Comparison of ENCODE assay signal across 18 cellular contexts in the genomic region with DNA sequence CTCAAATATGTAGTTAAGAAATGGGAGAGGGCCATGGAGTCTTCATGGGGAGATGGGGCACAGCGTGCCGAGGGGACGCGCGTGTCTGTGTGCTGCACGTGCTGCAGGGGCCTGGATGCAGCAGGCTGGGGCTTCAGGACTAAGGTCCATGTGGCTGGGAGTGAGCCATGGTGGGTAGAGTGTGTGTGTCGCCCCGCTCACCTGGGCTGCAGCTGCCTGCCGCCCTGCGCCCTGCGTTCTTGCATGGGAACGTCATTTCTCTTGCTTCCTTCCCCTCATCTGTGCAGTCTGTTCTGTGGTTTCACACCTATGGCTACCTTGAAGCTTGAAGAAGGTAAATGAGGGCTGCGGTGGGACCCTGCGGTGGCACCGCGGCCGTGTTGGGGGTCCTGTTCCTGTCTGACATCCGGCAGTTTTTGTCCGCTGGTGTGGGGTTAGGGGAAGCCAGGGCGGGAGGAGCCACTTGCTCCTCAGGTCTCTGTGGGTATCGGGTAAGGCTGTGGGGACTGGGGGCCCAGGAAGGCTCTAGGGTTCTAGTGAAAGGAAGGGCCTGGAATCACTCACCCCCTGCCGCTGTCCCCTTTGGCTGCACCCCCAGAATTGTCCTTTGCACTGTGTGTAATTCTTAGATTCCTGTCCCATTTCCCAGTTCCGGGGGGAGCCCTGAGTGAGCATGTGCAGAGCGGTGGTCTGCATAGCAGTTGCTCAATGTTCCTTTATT. TPM values are rescaled to one million over a fixed set of nuclear protein-coding genes. Genes with fewer than 3 reads are reported as not detected.
DNase-seq lines count a peak whose midpoint lies in the region; ATAC-seq, FAIRE-seq and TF ChIP-seq lines count a peak whose summit lies in the region.
"Had no signal": no experiment of that assay in that cellular context is flagged by ENCODE, and none has a peak within 500 bp of the region (broad histone marks: within the 10 kb centered on the region; RNA-seq: fewer than 3 reads in every experiment).

No MANE protein-coding gene starts in this region.

- no peaks in the 10 kb centered on the region for H3K36me3 ChIP-seq in H7 (replicated peaks; ENCODE audit: control insufficient read depth, insufficient read depth, low read length)
- no peaks in the 10 kb centered on the region for H3K36me3 ChIP-seq in H1 (ENCODE audit: control insufficient read depth in 2 of 4, insufficient read depth in 4 of 4, low read length in 3 of 4)
- H3K36me3 ChIP-seq: BLaER1 treated with 17β-estradiol and CSF1 and Interleukin-3, amounts not matched to agents 10 nM and 100 nM; gastrocnemius medialis; neutrophil; right lobe of liver had no signal

- no peak for TF ChIP-seq CTCF in H1 (IDR thresholded peaks at IDR 0.05; ENCODE audit: control extremely low read depth in 1 of 3, insufficient read depth in 1 of 3, low read depth in 1 of 3, low read length in 3 of 3)

- no peak overlapping the region for H2AFZ ChIP-seq in H1 (ENCODE audit: low read length)

- H3K27me3 Mint-ChIP-seq in T-helper 17 cell = peaks cover 16% of the 10 kb centered on the region

- peaks cover 0 to 14% (median 9%) of the 10 kb centered on the region in 4 experiments; a peak in 5 of 7 replicates for H3K4me1 ChIP-seq in H1 (replicated peaks in 1 of 4; ENCODE audit: control insufficient read depth in 3 of 4, insufficient read depth in 4 of 4, low read length in 3 of 4)
- H3K4me1 ChIP-seq: gastrocnemius medialis, right lobe of liver had no signal

- no peaks in the 10 kb centered on the region for H3K79me2 ChIP-seq in H1 (ENCODE audit: control insufficient read depth in 1 of 2, insufficient read depth in 2 of 2, low read length in 2 of 2)

- H2BK120ac ChIP-seq in H1 (replicated peaks; ENCODE audit: low read depth, low read length) = no peak overlapping the region

- no peaks in the 10 kb centered on the region for H3K79me1 ChIP-seq in H1 (ENCODE audit: low read depth, low read length)

- H4K91ac ChIP-seq in H1 (replicated peaks; ENCODE audit: insufficient read length, low read length) = peak overlapping the region; percentile 76

- H3K14ac ChIP-seq in H1 (ENCODE audit: insufficient read length) = no peak overlapping the region

- WGBS in H1 (ENCODE audit: extremely low coverage in 1 of 2, insufficient coverage in 1 of 2, insufficient read length in 1 of 2, insufficient replicate concordance in 2 of 2, low coverage in 1 of 2, low lambda C conversion rate in 2 of 2, missing lambda C conversion rate in 1 of 2), 2 experiments = 94% methylated on average over 24 of the region's 24 CpGs; no CpG with 5 or more reads in 1 of the 2 experiments

- no peak overlapping the region for H4K8ac ChIP-seq in H1 (ENCODE audit: extremely low read depth, insufficient read depth, low read length)

- no peaks in the 10 kb centered on the region for H3K23me2 ChIP-seq in H1 (ENCODE audit: low read depth, low read length)

- no peak overlapping the region for H3K23ac ChIP-seq in H1 (ENCODE audit: insufficient read length)

- H3K27me3 ChIP-seq in H7 (ENCODE audit: control insufficient read depth, insufficient read depth, low read length) (no peaks in the 10 kb centered on the region), H1 (replicated peaks in 1 of 4; ENCODE audit: control insufficient read depth in 3 of 4, extremely low read depth in 1 of 4, insufficient read depth in 3 of 4, low read length in 3 of 4) (no peaks in the 10 kb centered on the region; a peak in 2 of 7 replicates)
- H3K27me3 ChIP-seq: gastrocnemius medialis, neutrophil, right lobe of liver had no signal

- H2BK5ac ChIP-seq in H1 (ENCODE audit: low read depth, low read length) = no peak overlapping the region

- H3K18ac ChIP-seq in H1 (ENCODE audit: extremely low read depth, low read length) = no peak overlapping the region; the same call in 1 of the 2 replicates

- H3K9me3 ChIP-seq in T-helper 17 cell (ENCODE audit: control insufficient read depth, low read length, poor library complexity, severe bottlenecking) (no peaks in the 10 kb centered on the region), H1 (ENCODE audit: insufficient read depth in 2 of 2, low read depth in 1 of 2, low read length in 1 of 2) (no peaks in the 10 kb centered on the region)
- H3K9me3 ChIP-seq: BLaER1 treated with 17β-estradiol and CSF1 and Interleukin-3, amounts not matched to agents 10 nM and 100 nM; gastrocnemius medialis; neutrophil; right lobe of liver had no signal

- H3K56ac ChIP-seq in H1 (replicated peaks; ENCODE audit: insufficient read length, low read depth, low read length) = no peak overlapping the region

- no peak overlapping the region for H3K4me3 Mint-ChIP-seq in T-helper 17 cell
- H3K4me3 Mint-ChIP-seq: stimulated activated memory B cell treated with anti-CD40 and anti-IgM and Interleukin-4, amounts not matched to agents 10 μg/mL and 1 μg/mL and 100 μg/mL, for 72 hours had no signal

- H2BK12ac ChIP-seq in H1 (ENCODE audit: low read depth, low read length) = peak overlapping the region; percentile 43; the same call in 1 of the 2 replicates

- DNase-seq in H7 (peak; percentile 48), T-helper 17 cell (peak in 1 of 3 donors; percentile 8), H1 (ENCODE audit: low read depth in 1 of 2, low spot score in 2 of 2) (no peak), GM19239 (ENCODE audit: insufficient read length, low spot score) (no peak)
- peak; percentile 37 for DNase-seq in stimulated activated CD8-positive, alpha-beta memory T cell treated with anti-CD3 and anti-CD28 coated beads, Interleukin-4, amount 100 ng/mL, for 48 hours
- DNase-seq: DMS79 treated with DMSO at 0.1 percent for 48 hours; gastrocnemius medialis; HCEC 1CT; NCI-H1417 treated with DMSO at 0.1 percent for 48 hours; NCI-H345; stimulated activated CD4-positive, alpha-beta T cell treated with anti-CD3 and anti-CD28 coated beads, Interleukin-4, amount 100 ng/mL, for 24 hours had no signal

- POLR2A ChIA-PET in H1 (lab: Charles Lee; ENCODE audit: partially characterized antibody) = interaction anchor here (1.0 to 1.3 kb wide), 2 partner anchors 18 to 44 kb away, joined by 3 to 4 read pairs; no protein-coding TSS in a partner anchor

- no peak overlapping the region for H3K4me2 ChIP-seq in H1 (ENCODE audit: insufficient read depth in 1 of 2, low read depth in 2 of 2, low read length in 2 of 2)
- H3K4me2 ChIP-seq: KMS-11 had no signal

- no peak for TF ChIP-seq EP300 in H1 (IDR thresholded peaks at IDR 0.05; ENCODE audit: borderline replicate concordance in 1 of 2, low read depth in 2 of 2, low read length in 2 of 2)

- no peak overlapping the region for H4K5ac ChIP-seq in H1 (ENCODE audit: insufficient read length, low read depth, low read length)

- 0 out of 2 replicates have a peak overlapping the region, but pooled peaks have one; percentile 46 for H2BK15ac ChIP-seq in H1 (ENCODE audit: low read length)

- no peaks in the 10 kb centered on the region for H4K20me1 ChIP-seq in H1 (replicated peaks in 1 of 2; ENCODE audit: control insufficient read depth in 1 of 2, insufficient read depth in 2 of 2, low read length in 2 of 2)
- H4K20me1 ChIP-seq: BLaER1 treated with 17β-estradiol and CSF1 and Interleukin-3, amounts not matched to agents 10 nM and 100 nM had no signal

- TF ChIP-seq POLR2A in H1 (IDR thresholded peaks at IDR 0.05; ENCODE audit: control extremely low read depth in 1 of 2, low read depth in 2 of 2, low read length in 2 of 2) = no peak

- H3K9ac ChIP-seq in H1 (replicated peaks in 1 of 4; ENCODE audit: extremely low read depth in 1 of 4, low read depth in 3 of 4, low read length in 3 of 4) = no peak overlapping the region
- H3K9ac ChIP-seq: BLaER1 treated with 17β-estradiol and CSF1 and Interleukin-3, amounts not matched to agents 10 nM and 100 nM; KMS-11 had no signal

- peaks cover 4% of the 10 kb centered on the region for H3K4me1 Mint-ChIP-seq in T-helper 17 cell
- H3K4me1 Mint-ChIP-seq: stimulated activated memory B cell treated with anti-CD40 and anti-IgM and Interleukin-4, amounts not matched to agents 10 μg/mL and 1 μg/mL and 100 μg/mL, for 72 hours had no signal

- no peak overlapping the region for H2AK5ac ChIP-seq in H1 (ENCODE audit: low read depth, low read length)

- CTCF ChIA-PET in H1 (lab: Charles Lee; ENCODE audit: partially characterized antibody) = interaction anchor here (0.9 to 1.9 kb wide), 8 partner anchors 8 to 113 kb away, joined by 3 to 5 read pairs (median 4); no protein-coding TSS in a partner anchor

- no peak for FAIRE-seq in H1 (lab: Jason Lieb, UNC)
- FAIRE-seq in GM19239 (lab: Jason Lieb, UNC) = no peak

- no peak overlapping the region for H3K27ac ChIP-seq in H1 (ENCODE audit: low read depth, low read length)
- H3K27ac ChIP-seq: BLaER1 treated with 17β-estradiol and CSF1 and Interleukin-3, amounts not matched to agents 10 nM and 100 nM; gastrocnemius medialis; KMS-11; neutrophil; right lobe of liver had no signal

- H3K4me3 ChIP-seq in H7 (ENCODE audit: insufficient read depth, low read depth, low read length) (no peak overlapping the region), H1 (ENCODE audit: extremely low read depth in 1 of 4, insufficient read depth in 2 of 4, low read depth in 3 of 4, low read length in 4 of 4) (no peak overlapping the region)
- H3K4me3 ChIP-seq: BLaER1 treated with 17β-estradiol and CSF1 and Interleukin-3, amounts not matched to agents 10 nM and 100 nM; gastrocnemius medialis; right lobe of liver had no signal

- H3K4ac ChIP-seq in H1 (replicated peaks; ENCODE audit: insufficient read length, low read depth, low read length) = no peak overlapping the region

- TF ChIP-seq RAD21 in H1 (IDR thresholded peaks at IDR 0.05 in 1 of 2, conservative IDR thresholded peaks at IDR 0.05 in 1 of 2; ENCODE audit: low read depth in 2 of 2, low read length in 2 of 2) = no peak

- no peak overlapping the region for H2BK20ac ChIP-seq in H1 (ENCODE audit: low read length)

- peak; percentile 20 for ATAC-seq in T-helper 17 cell
- no peak for ATAC-seq in HG02852 (IDR thresholded peaks at IDR 0.05; ENCODE audit: unreplicated experiment)
- ATAC-seq in HG02885 (IDR thresholded peaks at IDR 0.05; ENCODE audit: poor library complexity, unreplicated experiment) = no peak
- ATAC-seq: gastrocnemius medialis; stimulated activated memory B cell treated with anti-CD40 and anti-IgM and Interleukin-4, amounts not matched to agents 10 μg/mL and 1 μg/mL and 100 μg/mL, for 72 hours had no signal

- H3K36me3 Mint-ChIP-seq in T-helper 17 cell (ENCODE audit: low read depth) = no peaks in the 10 kb centered on the region
- H3K36me3 Mint-ChIP-seq: stimulated activated memory B cell treated with anti-CD40 and anti-IgM and Interleukin-4, amounts not matched to agents 10 μg/mL and 1 μg/mL and 100 μg/mL, for 72 hours had no signal

- H3K27ac Mint-ChIP-seq in T-helper 17 cell = no peak overlapping the region
- H3K27ac Mint-ChIP-seq: stimulated activated memory B cell treated with anti-CD40 and anti-IgM and Interleukin-4, amounts not matched to agents 10 μg/mL and 1 μg/mL and 100 μg/mL, for 72 hours had no signal

RNA-seq across cellular contexts. Expression of a gene that starts 54.1 kb away (rescaled TPM):
- total RNA-seq in H7 (2014; rRNA removed; shearing (Covaris generic)) = 76.3 and 102 TPM in 2 replicates
- total RNA-seq in T-helper 17 cell = 10 to 100 TPM; 12.5 to 12.9 TPM
- total RNA-seq in H1 (2021; fragmentation: NEBNext Ultra II Directional; extraction: Animal tissue kit (Norgen Biotek cat#: 25700)) = 72.8 and 74.6 TPM in 2 replicates
- 37.4 and 61.3 TPM in 2 replicates for polyA plus RNA-seq in H1 (2011; rRNA removed)
- polyA plus RNA-seq in H1 (2011; cell fraction: cytosol; rRNA removed) = 37.9 TPM
- 51.0 TPM for polyA plus RNA-seq in H1 (2011; cell fraction: nucleus; rRNA removed)
- 44.2 to 60.1 TPM (median 56.3 TPM) in 4 replicates for polyA plus RNA-seq in H1 (2012, experiment 1 of 2)
- polyA plus RNA-seq in H1 (2012, experiment 2 of 2) = 57.3 TPM
- polyA plus RNA-seq in H1 (2013, experiment 1 of 2) = 41.0 TPM
- 45.1 TPM for polyA plus RNA-seq in H1 (2013, experiment 2 of 2)
- polyA minus RNA-seq in H1 (2011; rRNA and poly(A)+ RNA removed) = 26.9 and 34.9 TPM in 2 replicates
- 49.1 TPM for polyA minus RNA-seq in H1 (2011; cell fraction: cytosol; rRNA and poly(A)+ RNA removed)
- 74.6 TPM for polyA minus RNA-seq in H1 (2011; cell fraction: nucleus; rRNA and poly(A)+ RNA removed)

Comparison
In these comparisons a context has a peak if more than half of its experiments do, and no peak if none do; other contexts are left out.
1. DNase-seq: peak in H7 (single experiment) and stimulated activated CD8-positive, alpha-beta memory T cell treated with anti-CD3 and anti-CD28 coated beads, Interleukin-4, amount 100 ng/mL, for 48 hours (single experiment); none in H1 (0 of 2) and GM19239 (single experiment).